Comparison of ENCODE assay signal across 10 cellular contexts in the genomic region with DNA sequence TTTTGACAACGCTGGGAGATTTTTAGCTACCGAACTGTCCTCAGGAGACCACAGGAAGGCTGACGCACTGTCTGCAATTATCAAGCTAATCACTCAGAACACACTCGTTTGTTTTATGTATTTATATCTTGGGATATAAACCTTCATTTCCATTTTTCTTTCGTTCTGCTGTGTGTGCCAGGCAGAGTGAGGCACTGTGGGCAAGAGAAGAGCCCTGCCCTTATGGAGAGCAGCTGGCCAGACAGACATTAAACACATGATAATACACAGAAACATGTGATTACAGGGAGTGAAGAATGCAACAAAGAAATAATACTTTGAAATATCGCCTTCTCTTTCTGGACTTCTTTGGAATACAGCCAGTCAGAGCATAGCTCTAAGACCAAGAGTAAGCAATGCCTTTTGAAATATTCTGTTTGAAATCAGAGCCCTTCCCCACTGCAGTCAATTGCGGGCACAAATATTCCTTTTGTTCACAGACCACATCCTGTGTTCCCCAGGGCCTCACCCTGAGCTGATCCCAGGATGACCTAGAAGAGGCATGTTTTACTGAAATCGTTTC.
A peak's percentile ranks its signal among the peaks of the same experiment; 100 is the strongest.
DNase-seq lines count a peak whose midpoint lies in the region; ATAC-seq and TF ChIP-seq lines count a peak whose summit lies in the region.
"Had no signal": no experiment of that assay in that cellular context is flagged by ENCODE, and none has a peak within 500 bp of the region (broad histone marks: within the 10 kb centered on the region; RNA-seq: fewer than 3 reads in every experiment).

No MANE protein-coding gene starts in this region.

- H3K79me2 ChIP-seq in SK-N-SH (ENCODE audit: insufficient read depth), result no peaks in the 10 kb centered on the region

- peak overlapping the region; percentile 40 to 78 for H3K27ac ChIP-seq in SK-N-SH (ENCODE audit: low read depth in 2 of 2, low read length in 1 of 2)

- peaks cover 16 to 25% of the 10 kb centered on the region in 2 experiments for H3K4me1 ChIP-seq in SK-N-SH (ENCODE audit: control insufficient read depth in 1 of 2, insufficient read depth in 2 of 2, low read depth in 1 of 2, low read length in 1 of 2)

- no peaks in the 10 kb centered on the region for H3K36me3 ChIP-seq in SK-N-SH (replicated peaks in 1 of 2; ENCODE audit: control insufficient read depth in 1 of 2, insufficient read depth in 2 of 2, low read length in 1 of 2)

- H3K36me3 Mint-ChIP-seq in glutamatergic neuron (ENCODE audit: unreplicated experiment) (peaks cover 5% of the 10 kb centered on the region), type B pancreatic cell (no peaks in the 10 kb centered on the region)
- H3K36me3 Mint-ChIP-seq: CD4-positive, CD25-positive, alpha-beta regulatory T cell had no signal

- no peaks in the 10 kb centered on the region for H3K27me3 ChIP-seq in SK-N-SH (ENCODE audit: insufficient read depth)

- DNase-seq in NCI-H82 (lab: John Stamatoyannopoulos, UW), result peak; percentile 54
- no peak for DNase-seq in NCI-H82 treated with DMSO at 0.1 percent for 48 hours (lab: John Stamatoyannopoulos, UW; ENCODE audit: unreplicated experiment)
- no peak for DNase-seq in SK-N-SH
- no peak for DNase-seq in glutamatergic neuron
- no peak for DNase-seq in type B pancreatic cell (ENCODE audit: extremely low spot score, unreplicated experiment)
- no peak for DNase-seq in NCI-H128 (lab: John Stamatoyannopoulos, UW; ENCODE audit: unreplicated experiment)
- DNase-seq: CD4-positive, CD25-positive, alpha-beta regulatory T cell had no signal

- H3K27ac Mint-ChIP-seq in glutamatergic neuron (ENCODE audit: unreplicated experiment) (peak overlapping the region; percentile 86), type B pancreatic cell (peak overlapping the region; percentile 29)
- H3K27ac Mint-ChIP-seq: CD4-positive, CD25-positive, alpha-beta regulatory T cell; T-helper 2 cell treated with Interferon-gamma antibody and Interleukin-4, amounts not matched to agents 5 μg/mL and 100 μg/mL, for 36 hours had no signal

- CTCF ChIA-PET in SK-N-SH (lab: Yijun Ruan, JAX), result interaction anchor here (1.0 to 1.8 kb wide), 3 partner anchors 36 to 78 kb away, joined by 3 to 5 read pairs (median 3); no protein-coding TSS in a partner anchor

- H3K4me1 Mint-ChIP-seq in glutamatergic neuron (ENCODE audit: low read depth, unreplicated experiment) (peaks cover 25% of the 10 kb centered on the region), type B pancreatic cell (ENCODE audit: unreplicated experiment) (peaks cover 67% of the 10 kb centered on the region)

- H3K4me3 Mint-ChIP-seq in glutamatergic neuron (ENCODE audit: unreplicated experiment), result peak overlapping the region; percentile 74
- peak overlapping the region; percentile 60 for H3K4me3 Mint-ChIP-seq in type B pancreatic cell
- H3K4me3 Mint-ChIP-seq: CD4-positive, CD25-positive, alpha-beta regulatory T cell; T-helper 2 cell treated with Interferon-gamma antibody and Interleukin-4, amounts not matched to agents 5 μg/mL and 100 μg/mL, for 36 hours had no signal

- WGBS in SK-N-SH (ENCODE audit: low lambda C conversion rate), result 44% methylated on average over 8 of the region's 8 CpGs

- POLR2A ChIA-PET in SK-N-SH (lab: Yijun Ruan, JAX), result interaction anchor here (0.6 kb wide), 1 partner anchor 70 kb away, joined by 3 read pairs; no protein-coding TSS in a partner anchor

- peak in 1 of 2 experiments; percentile 53; a peak in 1 of 4 replicates for TF ChIP-seq EP300 in SK-N-SH (IDR thresholded peaks at IDR 0.05; ENCODE audit: borderline replicate concordance in 1 of 2, low read depth in 1 of 2, low read length in 1 of 2)

- H3K27me3 Mint-ChIP-seq in glutamatergic neuron (ENCODE audit: unreplicated experiment), result peaks cover 8% of the 10 kb centered on the region
- H3K27me3 Mint-ChIP-seq in type B pancreatic cell, result peaks cover 45% of the 10 kb centered on the region

- H2AFZ ChIP-seq in SK-N-SH (ENCODE audit: low read depth), result peak overlapping the region; percentile 78; the same call in 1 of the 2 replicates

- H3K9me2 ChIP-seq in SK-N-SH, result no peaks in the 10 kb centered on the region

- H3K4me2 ChIP-seq in SK-N-SH, result peak overlapping the region; percentile 26; the same call in 1 of the 2 replicates

- peaks cover 2% of the 10 kb centered on the region for H3K9me3 Mint-ChIP-seq in glutamatergic neuron (ENCODE audit: unreplicated experiment)
- peaks cover under 1% of the 10 kb centered on the region for H3K9me3 Mint-ChIP-seq in type B pancreatic cell

- no peak for ATAC-seq in HG02610 (IDR thresholded peaks at IDR 0.05; ENCODE audit: unreplicated experiment)
- ATAC-seq in HG03045 (IDR thresholded peaks at IDR 0.05; ENCODE audit: unreplicated experiment), result no peak

- no peaks in the 10 kb centered on the region for H4K20me1 ChIP-seq in SK-N-SH (ENCODE audit: insufficient read depth)

- no peak overlapping the region for H3K4me3 ChIP-seq in SK-N-SH (ENCODE audit: low read depth in 2 of 2, low read length in 1 of 2)

- no peaks in the 10 kb centered on the region for H3K9me3 ChIP-seq in SK-N-SH

- TF ChIP-seq RAD21 in SK-N-SH (IDR thresholded peaks at IDR 0.05; ENCODE audit: low read length), result no peak

- H3K9ac ChIP-seq in SK-N-SH, result peak overlapping the region; percentile 33; the same call in 1 of the 2 replicates

- TF ChIP-seq CTCF in SK-N-SH (IDR thresholded peaks at IDR 0.05), result no peak
- TF ChIP-seq CTCF in glutamatergic neuron (IDR thresholded peaks at IDR 0.05; ENCODE audit: partially characterized antibody, unreplicated experiment), result no peak
- no peak for TF ChIP-seq CTCF in type B pancreatic cell (conservative IDR thresholded peaks at IDR 0.05)

- peaks cover 6% of the 10 kb centered on the region for H3F3A ChIP-seq in SK-N-SH (replicated peaks; ENCODE audit: insufficient read depth)

TF ChIP-seq in SK-N-SH, 30 proteins besides CTCF, POLR2A, EP300 and RAD21 (continues in another document):
- TF ChIP-seq YY1 (IDR thresholded peaks at IDR 0.05; ENCODE audit: low read depth) (no peak), MXI1 (IDR thresholded peaks at IDR 0.05; ENCODE audit: low read depth, low read length) (no peak), CHD2 (IDR thresholded peaks at IDR 0.05; ENCODE audit: low read length, partially characterized antibody) (no peak), SIN3A (IDR thresholded peaks at IDR 0.05; ENCODE audit: borderline replicate concordance, low read depth, low read length) (no peak), FOXM1 (IDR thresholded peaks at IDR 0.05; ENCODE audit: low read depth) (no peak), ELF1 (IDR thresholded peaks at IDR 0.05) (no peak), GATA2 (CRISPR knock-in tag; IDR thresholded peaks at IDR 0.05) (no peak), FOXJ3 (CRISPR knock-in tag; IDR thresholded peaks at IDR 0.05) (no peak), TCF12 (IDR thresholded peaks at IDR 0.05) (peak; percentile 65), SMC3 (IDR thresholded peaks at IDR 0.05; ENCODE audit: low read depth, low read length) (no peak), FOSL2 (IDR thresholded peaks at IDR 0.05; ENCODE audit: borderline replicate concordance, low read depth) (no peak; the same call in 1 of the 2 replicates), RFX5 (IDR thresholded peaks at IDR 0.05; ENCODE audit: low read length) (no peak), RXRA (IDR thresholded peaks at IDR 0.05; ENCODE audit: borderline replicate concordance, low read depth) (peak; percentile 83; the same call in 1 of the 2 replicates), RCOR1 (IDR thresholded peaks at IDR 0.05; ENCODE audit: low read length) (no peak), TEAD4 (IDR thresholded peaks at IDR 0.05; ENCODE audit: borderline replicate concordance, insufficient read depth) (no peak), POLR2AphosphoS5 (IDR thresholded peaks at IDR 0.05; ENCODE audit: low read depth, low read length) (peak; percentile 25; the same call in 1 of the 2 replicates), GABPA (IDR thresholded peaks at IDR 0.05; ENCODE audit: low read depth) (no peak), NFIC (IDR thresholded peaks at IDR 0.05; ENCODE audit: borderline replicate concordance) (peak; percentile 63), TAF1 (IDR thresholded peaks at IDR 0.05; ENCODE audit: borderline replicate concordance, low read depth, low read length) (0 out of 2 replicates have a peak, but pooled peaks have one; percentile 4)
- TF ChIP-seq, protein P1, sequence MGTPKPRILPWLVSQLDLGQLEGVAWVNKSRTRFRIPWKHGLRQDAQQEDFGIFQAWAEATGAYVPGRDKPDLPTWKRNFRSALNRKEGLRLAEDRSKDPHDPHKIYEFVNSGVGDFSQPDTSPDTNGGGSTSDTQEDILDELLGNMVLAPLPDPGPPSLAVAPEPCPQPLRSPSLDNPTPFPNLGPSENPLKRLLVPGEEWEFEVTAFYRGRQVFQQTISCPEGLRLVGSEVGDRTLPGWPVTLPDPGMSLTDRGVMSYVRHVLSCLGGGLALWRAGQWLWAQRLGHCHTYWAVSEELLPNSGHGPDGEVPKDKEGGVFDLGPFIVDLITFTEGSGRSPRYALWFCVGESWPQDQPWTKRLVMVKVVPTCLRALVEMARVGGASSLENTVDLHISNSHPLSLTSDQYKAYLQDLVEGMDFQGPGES (IDR thresholded peaks at IDR 0.05; ENCODE audit: low read depth, low read length), result no peak
- TF ChIP-seq, protein P2, sequence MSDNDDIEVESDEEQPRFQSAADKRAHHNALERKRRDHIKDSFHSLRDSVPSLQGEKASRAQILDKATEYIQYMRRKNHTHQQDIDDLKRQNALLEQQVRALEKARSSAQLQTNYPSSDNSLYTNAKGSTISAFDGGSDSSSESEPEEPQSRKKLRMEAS (IDR thresholded peaks at IDR 0.05; ENCODE audit: low read depth), result no peak
- TF ChIP-seq, protein P3, sequence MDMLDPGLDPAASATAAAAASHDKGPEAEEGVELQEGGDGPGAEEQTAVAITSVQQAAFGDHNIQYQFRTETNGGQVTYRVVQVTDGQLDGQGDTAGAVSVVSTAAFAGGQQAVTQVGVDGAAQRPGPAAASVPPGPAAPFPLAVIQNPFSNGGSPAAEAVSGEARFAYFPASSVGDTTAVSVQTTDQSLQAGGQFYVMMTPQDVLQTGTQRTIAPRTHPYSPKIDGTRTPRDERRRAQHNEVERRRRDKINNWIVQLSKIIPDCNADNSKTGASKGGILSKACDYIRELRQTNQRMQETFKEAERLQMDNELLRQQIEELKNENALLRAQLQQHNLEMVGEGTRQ (IDR thresholded peaks at IDR 0.05; ENCODE audit: borderline replicate concordance, low read depth, low read length), result no peak
- TF ChIP-seq, protein P4, sequence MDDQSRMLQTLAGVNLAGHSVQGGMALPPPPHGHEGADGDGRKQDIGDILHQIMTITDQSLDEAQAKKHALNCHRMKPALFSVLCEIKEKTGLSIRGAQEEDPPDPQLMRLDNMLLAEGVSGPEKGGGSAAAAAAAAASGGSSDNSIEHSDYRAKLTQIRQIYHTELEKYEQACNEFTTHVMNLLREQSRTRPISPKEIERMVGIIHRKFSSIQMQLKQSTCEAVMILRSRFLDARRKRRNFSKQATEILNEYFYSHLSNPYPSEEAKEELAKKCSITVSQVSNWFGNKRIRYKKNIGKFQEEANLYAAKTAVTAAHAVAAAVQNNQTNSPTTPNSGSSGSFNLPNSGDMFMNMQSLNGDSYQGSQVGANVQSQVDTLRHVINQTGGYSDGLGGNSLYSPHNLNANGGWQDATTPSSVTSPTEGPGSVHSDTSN (IDR thresholded peaks at IDR 0.05), result peak; percentile 42
